33 cellular contexts compared by ENCODE assay signal in the genomic region with DNA sequence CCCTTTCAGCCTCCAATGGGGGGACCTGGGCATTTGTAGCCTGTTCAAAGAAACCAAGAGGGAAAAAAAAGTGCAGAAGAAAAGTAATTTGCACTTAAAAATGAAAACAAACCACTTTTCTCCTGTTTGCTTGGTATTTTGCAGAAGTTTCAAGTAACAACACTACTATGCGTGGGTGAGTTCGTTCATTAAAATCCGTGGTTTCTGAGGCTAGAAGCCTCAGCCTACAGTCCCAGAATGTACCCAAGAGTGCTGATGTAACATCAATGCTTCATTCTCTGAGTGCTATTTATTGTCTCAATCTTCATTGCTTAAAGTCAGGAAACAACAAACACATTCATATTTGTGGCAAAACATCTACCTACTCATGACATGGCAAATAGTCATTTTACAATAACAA. TPM values are rescaled to one million over a fixed set of nuclear protein-coding genes. Genes with fewer than 3 reads are reported as not detected.
DNase-seq lines count a peak whose midpoint lies in the region; ATAC-seq and TF ChIP-seq lines count a peak whose summit lies in the region.
"Had no signal": no experiment of that assay in that cellular context is flagged by ENCODE, and none has a peak within 500 bp of the region (broad histone marks: within the 10 kb centered on the region; RNA-seq: fewer than 3 reads in every experiment).

No MANE protein-coding gene starts in this region.

- intact Hi-C loops in esophagus muscularis mucosa (cut with DNase I) (no loop called here), left cardiac atrium (cut with DNase I) (no loop called here)

- H3K9ac ChIP-seq in BLaER1 treated with 17β-estradiol and CSF1 and Interleukin-3, amounts not matched to agents 10 nM and 100 nM, result no peak overlapping the region

- peak; percentile 8 to 30 for DNase-seq in Kasumi-1 (lab: John Stamatoyannopoulos, UW)
- no peak for DNase-seq in esophagus muscularis mucosa (ENCODE audit: extremely low spot score)
- no peak for DNase-seq in stimulated activated CD4-positive, alpha-beta T cell treated with anti-CD3 and anti-CD28 coated beads, Interleukin-1b, Interleukin-23, amount 100 ng/mL, for 48 hours
- no peak for DNase-seq in left cardiac atrium
- no peak for DNase-seq in NCI-H446 treated with DMSO at 0.1 percent for 48 hours (lab: John Stamatoyannopoulos, UW)
- DNase-seq: activated CD4-positive, alpha-beta T cell treated with anti-CD3 and anti-CD28 coated beads, Interleukin-2, amount 50 U/mL, for 1 hour; activated T-cell treated with anti-CD3 and anti-CD28 coated beads, Interleukin-2, amount 50 U/mL, for 4 hours; cerebellar nuclear complex; COR-L47; DMS79 treated with DMSO at 0.1 percent for 48 hours; gastrocnemius medialis; H7; hippocampal formation; immature natural killer cell; midbrain; naive thymus-derived CD4-positive, alpha-beta T cell; NCI-H1105; NCI-H1930; NCI-H526 treated with DMSO at 0.1 percent for 48 hours; occipital lobe; Peyer's patch; SIG-M5; small intestine; stimulated activated CD4-positive, alpha-beta T cell treated with anti-CD3 and anti-CD28 coated beads, Interleukin-2, amount 100 ng/mL, for 24 hours; SW 1271; T-helper 9 cell; trophoblast cell had no signal

- H3K4me2 ChIP-seq in BLaER1 treated with 17β-estradiol and CSF1 and Interleukin-3, amounts not matched to agents 10 nM and 100 nM, result peak overlapping the region; percentile 61 to 92 (median 78)

- H3K4me3 ChIP-seq in BLaER1 treated with 17β-estradiol and CSF1 and Interleukin-3, amounts not matched to agents 10 nM and 100 nM, result no peak overlapping the region
- no peak overlapping the region for H3K4me3 ChIP-seq in esophagus muscularis mucosa
- H3K4me3 ChIP-seq: gastrocnemius medialis, Peyer's patch had no signal

- H4K20me1 ChIP-seq in BLaER1 treated with 17β-estradiol and CSF1 and Interleukin-3, amounts not matched to agents 10 nM and 100 nM, result peaks cover 0 to 6% (median 0%) of the 10 kb centered on the region in 11 experiments; a peak in 1 of 22 replicates

- peaks cover 0 to 29% (median 20%) of the 10 kb centered on the region in 11 experiments; a peak in 18 of 22 replicates for H3K9me3 ChIP-seq in BLaER1 treated with 17β-estradiol and CSF1 and Interleukin-3, amounts not matched to agents 10 nM and 100 nM (replicated peaks in 1 of 11)
- no peaks in the 10 kb centered on the region for H3K9me3 ChIP-seq in esophagus muscularis mucosa
- H3K9me3 ChIP-seq: gastrocnemius medialis, Peyer's patch had no signal

- no peak for TF ChIP-seq POLR2A in esophagus muscularis mucosa (IDR thresholded peaks at IDR 0.05; ENCODE audit: low read depth)

- 64% methylated on average over 3 of the region's 3 CpGs for whole genome bisulfite sequencing in esophagus muscularis mucosa

- TF ChIP-seq CTCF in esophagus muscularis mucosa (IDR thresholded peaks at IDR 0.05), result no peak

- peak overlapping the region in 8 of 11 experiments; percentile 9 to 64 (median 44); a peak in 11 of 22 replicates for H3K27ac ChIP-seq in BLaER1 treated with 17β-estradiol and CSF1 and Interleukin-3, amounts not matched to agents 10 nM and 100 nM
- peak overlapping the region; percentile 66 to 82 (median 76) for H3K27ac ChIP-seq in esophagus muscularis mucosa (replicated peaks in 1 of 4)
- H3K27ac ChIP-seq: gastrocnemius medialis had no signal

- H3K4me1 ChIP-seq in BLaER1 treated with 17β-estradiol and CSF1 and Interleukin-3, amounts not matched to agents 10 nM and 100 nM, result peaks cover 47 to 57% (median 49%) of the 10 kb centered on the region in 10 experiments
- H3K4me1 ChIP-seq in esophagus muscularis mucosa, result peaks cover 42 to 67% (median 63%) of the 10 kb centered on the region in 4 donors
- H3K4me1 ChIP-seq: Peyer's patch had no signal

- H3K36me3 ChIP-seq in BLaER1 treated with 17β-estradiol and CSF1 and Interleukin-3, amounts not matched to agents 10 nM and 100 nM, result peaks cover 0 to 18% (median 13%) of the 10 kb centered on the region in 11 experiments; a peak in 14 of 22 replicates
- H3K36me3 ChIP-seq in esophagus muscularis mucosa, result no peaks in the 10 kb centered on the region
- H3K36me3 ChIP-seq: gastrocnemius medialis, Peyer's patch had no signal

- peak; percentile 69 for ATAC-seq in GM21526 (IDR thresholded peaks at IDR 0.05; ENCODE audit: low FRiP score, unreplicated experiment)
- ATAC-seq in HG03457 (IDR thresholded peaks at IDR 0.05; ENCODE audit: unreplicated experiment), result no peak
- no peak for ATAC-seq in left cardiac atrium
- ATAC-seq: activated T-cell treated with anti-CD3 and anti-CD28 coated beads, Interleukin-2, amount 50 U/mL, for 4 hours; gastrocnemius medialis; naive thymus-derived CD4-positive, alpha-beta T cell; WTC11 had no signal

- H3K27me3 ChIP-seq in BLaER1 treated with 17β-estradiol and CSF1 and Interleukin-3, amounts not matched to agents 10 nM and 100 nM, result no peaks in the 10 kb centered on the region
- no peaks in the 10 kb centered on the region for H3K27me3 ChIP-seq in esophagus muscularis mucosa
- H3K27me3 ChIP-seq: gastrocnemius medialis, Peyer's patch had no signal

- TF ChIP-seq EP300 in esophagus muscularis mucosa (IDR thresholded peaks at IDR 0.05), result no peak

RNA-seq across cellular contexts. Expression of a gene that starts 29.2 kb away (rescaled TPM):
- 10 to 100 TPM in 2 of 4 donors, 1 to 10 TPM in 2; 4.6 to 13.7 (median 9.7) TPM for total RNA-seq in esophagus muscularis mucosa
- total RNA-seq in left cardiac atrium, result 1 to 10 TPM; 5.3 to 7.4 TPM
- total RNA-seq: activated T-cell treated with anti-CD3 and anti-CD28 coated beads, Interleukin-2, amount 50 U/mL, for 4 hours; B cell; dermis microvascular lymphatic vessel endothelial cell; naive thymus-derived CD4-positive, alpha-beta T cell had no signal

Comparison
In these comparisons a context has a peak if more than half of its experiments do, and no peak if none do; other contexts are left out.
1. DNase-seq: peak in Kasumi-1 (2 of 2); none in esophagus muscularis mucosa (single experiment), stimulated activated CD4-positive, alpha-beta T cell treated with anti-CD3 and anti-CD28 coated beads, Interleukin-1b, Interleukin-23, amount 100 ng/mL, for 48 hours (single experiment), left cardiac atrium (single experiment) and NCI-H446 treated with DMSO at 0.1 percent for 48 hours (single experiment).